12 cellular contexts compared by ENCODE assay signal in genomic region chr14:89422181-89422951, GRCh38.
DNase-seq lines count a peak whose midpoint lies in the region; ATAC-seq and TF ChIP-seq lines count a peak whose summit lies in the region.
"Had no signal": no experiment of that assay in that cellular context is flagged by ENCODE, and none has a peak within 500 bp of the region (broad histone marks: within the 10 kb centered on the region; RNA-seq: fewer than 3 reads in every experiment).

No MANE protein-coding gene starts in this region.

- peak overlapping the region; percentile 6 for H3K27ac ChIP-seq in DND-41 (ENCODE audit: low read length)

- peaks cover 49% of the 10 kb centered on the region for H3K79me2 ChIP-seq in DND-41 (ENCODE audit: insufficient read depth, low read length)

- H3K36me3 ChIP-seq in DND-41 (ENCODE audit: insufficient read depth, low read length) (no peaks in the 10 kb centered on the region), iPS-15b (ENCODE audit: control insufficient read depth, insufficient read depth, low read length) (peaks cover 5% of the 10 kb centered on the region)
- H3K36me3 ChIP-seq: HAP-1 had no signal

- no peaks in the 10 kb centered on the region for H3K9me3 ChIP-seq in DND-41 (ENCODE audit: insufficient read depth, low read length, severe bottlenecking)
- H3K9me3 ChIP-seq in iPS-15b (ENCODE audit: control insufficient read depth, insufficient read depth, low read length): no peaks in the 10 kb centered on the region
- H3K9me3 ChIP-seq: HAP-1 had no signal

- no peak for TF ChIP-seq CTCF in DND-41 (IDR thresholded peaks at IDR 0.05; ENCODE audit: borderline replicate concordance, extremely low read depth, low read length, poor library complexity, severe bottlenecking)

- peaks cover 31% of the 10 kb centered on the region for H3K4me1 ChIP-seq in DND-41 (ENCODE audit: insufficient read depth, low read length)
- H3K4me1 ChIP-seq in iPS-15b (ENCODE audit: control insufficient read depth, insufficient read depth, low read length): peaks cover 23% of the 10 kb centered on the region

- ATAC-seq in DND-41 (ENCODE audit: insufficient read depth, low read depth) (no peak), HG02571 (IDR thresholded peaks at IDR 0.05; ENCODE audit: unreplicated experiment) (no peak), SK-N-SH treated with all-trans-retinoic acid at 6 μM for 48 hours (no peak), HG03159 (IDR thresholded peaks at IDR 0.05; ENCODE audit: unreplicated experiment) (no peak)

- H3K4me2 ChIP-seq in DND-41 (ENCODE audit: insufficient read depth, low read length): no peak overlapping the region

- H3K27me3 ChIP-seq in DND-41 (ENCODE audit: insufficient read depth, low read length, poor library complexity) (no peaks in the 10 kb centered on the region), iPS-15b (ENCODE audit: control insufficient read depth, insufficient read depth, low read length) (no peaks in the 10 kb centered on the region)

- H4K20me1 ChIP-seq in DND-41 (ENCODE audit: insufficient read depth, low read length): no peaks in the 10 kb centered on the region

- no peak overlapping the region for H3K9ac ChIP-seq in DND-41 (ENCODE audit: low read depth, low read length)
- peak overlapping the region; percentile 8 for H3K9ac ChIP-seq in iPS-15b (ENCODE audit: low read depth, low read length)

- DNase-seq in DND-41 (no peak), NCI-H1417 (lab: John Stamatoyannopoulos, UW) (no peak)
- peak; percentile 35 for DNase-seq in activated CD8-positive, alpha-beta memory T cell treated with anti-CD3 and anti-CD28 coated beads, Interleukin-2, amount 50 U/mL, for 24 hours (ENCODE audit: extremely low read depth)
- peak in 2 of 3 donors; percentile 28 to 50 for DNase-seq in stimulated activated CD4-positive, alpha-beta T cell treated with anti-CD3 and anti-CD28 coated beads, Interleukin-12 subunit alpha, Interleukin-12 subunit beta, amount 100 ng/mL, for 48 hours (ENCODE audit: low read depth in 2 of 3, low spot score in 1 of 3)
- DNase-seq: COR-L47, NCI-H446 treated with DMSO at 0.1 percent for 48 hours, T-helper 9 cell had no signal

- H2AFZ ChIP-seq in DND-41 (ENCODE audit: low read depth, low read length): no peak overlapping the region

- H3K4me3 ChIP-seq in DND-41 (ENCODE audit: low read depth in 1 of 2, low read length in 2 of 2) (no peak overlapping the region), iPS-15b (ENCODE audit: low read depth, low read length) (no peak overlapping the region)
- H3K4me3 ChIP-seq: HAP-1 had no signal

TF ChIP-seq in SK-N-SH treated with all-trans-retinoic acid at 6 μM for 48 hours, 23 proteins besides CTCF, POLR2A, EP300 and RAD21:
- no peak for TF ChIP-seq ZFP3 (CRISPR knock-in tag; IDR thresholded peaks at IDR 0.05)
- TF ChIP-seq, protein P1, sequence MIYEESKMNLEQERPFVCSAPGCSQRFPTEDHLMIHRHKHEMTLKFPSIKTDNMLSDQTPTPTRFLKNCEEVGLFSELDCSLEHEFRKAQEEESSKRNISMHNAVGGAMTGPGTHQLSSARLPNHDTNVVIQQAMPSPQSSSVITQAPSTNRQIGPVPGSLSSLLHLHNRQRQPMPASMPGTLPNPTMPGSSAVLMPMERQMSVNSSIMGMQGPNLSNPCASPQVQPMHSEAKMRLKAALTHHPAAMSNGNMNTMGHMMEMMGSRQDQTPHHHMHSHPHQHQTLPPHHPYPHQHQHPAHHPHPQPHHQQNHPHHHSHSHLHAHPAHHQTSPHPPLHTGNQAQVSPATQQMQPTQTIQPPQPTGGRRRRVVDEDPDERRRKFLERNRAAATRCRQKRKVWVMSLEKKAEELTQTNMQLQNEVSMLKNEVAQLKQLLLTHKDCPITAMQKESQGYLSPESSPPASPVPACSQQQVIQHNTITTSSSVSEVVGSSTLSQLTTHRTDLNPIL (CRISPR knock-in tag; IDR thresholded peaks at IDR 0.05; ENCODE audit: low read depth): no peak
- TF ChIP-seq ZFP30 (CRISPR knock-in tag; IDR thresholded peaks at IDR 0.05): no peak
- TF ChIP-seq POU6F1 (CRISPR knock-in tag; IDR thresholded peaks at IDR 0.05; ENCODE audit: borderline replicate concordance, low read depth): no peak
- TF ChIP-seq ZC3H10 (CRISPR knock-in tag; IDR thresholded peaks at IDR 0.05): no peak
- no peak for TF ChIP-seq OSR1 (CRISPR knock-in tag; IDR thresholded peaks at IDR 0.05)
- TF ChIP-seq GLIS3 (CRISPR knock-in tag; IDR thresholded peaks at IDR 0.05): no peak

Comparison
In these comparisons a context has a peak if more than half of its experiments do, and no peak if none do; other contexts are left out.
1. DNase-seq: peak in activated CD8-positive, alpha-beta memory T cell treated with anti-CD3 and anti-CD28 coated beads, Interleukin-2, amount 50 U/mL, for 24 hours (single experiment) and stimulated activated CD4-positive, alpha-beta T cell treated with anti-CD3 and anti-CD28 coated beads, Interleukin-12 subunit alpha, Interleukin-12 subunit beta, amount 100 ng/mL, for 48 hours (2 of 3); none in DND-41 (single experiment) and NCI-H1417 (0 of 3).